Comparison of ENCODE assay signal across 1 cellular context in the genomic region with DNA sequence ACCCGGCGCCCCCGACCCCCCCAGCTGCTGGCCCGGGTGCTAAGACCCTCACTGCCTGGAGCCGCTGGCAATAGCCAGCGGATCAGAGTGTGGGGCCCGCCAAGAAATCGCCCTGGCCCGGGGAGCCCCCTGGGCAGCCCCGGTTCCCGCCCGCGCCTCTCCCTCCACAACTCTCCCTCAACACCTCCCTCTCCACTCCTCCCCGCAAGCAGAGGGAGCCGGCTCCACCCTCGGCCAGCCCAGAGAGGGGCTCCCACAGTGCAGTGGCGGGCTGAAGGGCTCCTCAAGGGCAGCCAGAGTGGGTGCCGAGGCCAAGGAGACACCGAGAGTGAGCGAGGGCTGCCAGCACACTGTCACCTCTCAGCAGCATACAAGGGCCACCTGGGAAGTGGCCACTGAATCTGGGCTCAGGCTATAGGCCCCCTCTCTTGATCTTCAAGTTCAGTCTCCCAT.
TF ChIP-seq lines count a peak whose summit lies in the region.

No MANE protein-coding gene starts in this region.

TF ChIP-seq in HEK293, 187 proteins besides CTCF, POLR2A, EP300 and RAD21 (continued from another document):
- TF ChIP-seq, protein P1, sequence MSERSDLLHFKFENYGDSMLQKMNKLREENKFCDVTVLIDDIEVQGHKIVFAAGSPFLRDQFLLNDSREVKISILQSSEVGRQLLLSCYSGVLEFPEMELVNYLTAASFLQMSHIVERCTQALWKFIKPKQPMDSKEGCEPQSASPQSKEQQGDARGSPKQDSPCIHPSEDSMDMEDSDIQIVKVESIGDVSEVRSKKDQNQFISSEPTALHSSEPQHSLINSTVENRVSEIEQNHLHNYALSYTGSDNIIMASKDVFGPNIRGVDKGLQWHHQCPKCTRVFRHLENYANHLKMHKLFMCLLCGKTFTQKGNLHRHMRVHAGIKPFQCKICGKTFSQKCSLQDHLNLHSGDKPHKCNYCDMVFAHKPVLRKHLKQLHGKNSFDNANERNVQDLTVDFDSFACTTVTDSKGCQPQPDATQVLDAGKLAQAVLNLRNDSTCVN (tag by site-specific recombination; optimal IDR thresholded peaks at IDR 0.05), result no peak
- TF ChIP-seq, protein P2, sequence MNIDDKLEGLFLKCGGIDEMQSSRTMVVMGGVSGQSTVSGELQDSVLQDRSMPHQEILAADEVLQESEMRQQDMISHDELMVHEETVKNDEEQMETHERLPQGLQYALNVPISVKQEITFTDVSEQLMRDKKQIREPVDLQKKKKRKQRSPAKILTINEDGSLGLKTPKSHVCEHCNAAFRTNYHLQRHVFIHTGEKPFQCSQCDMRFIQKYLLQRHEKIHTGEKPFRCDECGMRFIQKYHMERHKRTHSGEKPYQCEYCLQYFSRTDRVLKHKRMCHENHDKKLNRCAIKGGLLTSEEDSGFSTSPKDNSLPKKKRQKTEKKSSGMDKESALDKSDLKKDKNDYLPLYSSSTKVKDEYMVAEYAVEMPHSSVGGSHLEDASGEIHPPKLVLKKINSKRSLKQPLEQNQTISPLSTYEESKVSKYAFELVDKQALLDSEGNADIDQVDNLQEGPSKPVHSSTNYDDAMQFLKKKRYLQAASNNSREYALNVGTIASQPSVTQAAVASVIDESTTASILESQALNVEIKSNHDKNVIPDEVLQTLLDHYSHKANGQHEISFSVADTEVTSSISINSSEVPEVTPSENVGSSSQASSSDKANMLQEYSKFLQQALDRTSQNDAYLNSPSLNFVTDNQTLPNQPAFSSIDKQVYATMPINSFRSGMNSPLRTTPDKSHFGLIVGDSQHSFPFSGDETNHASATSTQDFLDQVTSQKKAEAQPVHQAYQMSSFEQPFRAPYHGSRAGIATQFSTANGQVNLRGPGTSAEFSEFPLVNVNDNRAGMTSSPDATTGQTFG (tag by site-specific recombination; IDR thresholded peaks at IDR 0.05; ENCODE audit: borderline replicate concordance), result no peak
- TF ChIP-seq, protein P3, sequence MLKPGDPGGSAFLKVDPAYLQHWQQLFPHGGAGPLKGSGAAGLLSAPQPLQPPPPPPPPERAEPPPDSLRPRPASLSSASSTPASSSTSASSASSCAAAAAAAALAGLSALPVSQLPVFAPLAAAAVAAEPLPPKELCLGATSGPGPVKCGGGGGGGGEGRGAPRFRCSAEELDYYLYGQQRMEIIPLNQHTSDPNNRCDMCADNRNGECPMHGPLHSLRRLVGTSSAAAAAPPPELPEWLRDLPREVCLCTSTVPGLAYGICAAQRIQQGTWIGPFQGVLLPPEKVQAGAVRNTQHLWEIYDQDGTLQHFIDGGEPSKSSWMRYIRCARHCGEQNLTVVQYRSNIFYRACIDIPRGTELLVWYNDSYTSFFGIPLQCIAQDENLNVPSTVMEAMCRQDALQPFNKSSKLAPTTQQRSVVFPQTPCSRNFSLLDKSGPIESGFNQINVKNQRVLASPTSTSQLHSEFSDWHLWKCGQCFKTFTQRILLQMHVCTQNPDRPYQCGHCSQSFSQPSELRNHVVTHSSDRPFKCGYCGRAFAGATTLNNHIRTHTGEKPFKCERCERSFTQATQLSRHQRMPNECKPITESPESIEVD (tag by site-specific recombination; IDR thresholded peaks at IDR 0.05), result no peak
- no peak for TF ChIP-seq HOXC10 (CRISPR knock-in tag; IDR thresholded peaks at IDR 0.05)
- TF ChIP-seq, protein P4, sequence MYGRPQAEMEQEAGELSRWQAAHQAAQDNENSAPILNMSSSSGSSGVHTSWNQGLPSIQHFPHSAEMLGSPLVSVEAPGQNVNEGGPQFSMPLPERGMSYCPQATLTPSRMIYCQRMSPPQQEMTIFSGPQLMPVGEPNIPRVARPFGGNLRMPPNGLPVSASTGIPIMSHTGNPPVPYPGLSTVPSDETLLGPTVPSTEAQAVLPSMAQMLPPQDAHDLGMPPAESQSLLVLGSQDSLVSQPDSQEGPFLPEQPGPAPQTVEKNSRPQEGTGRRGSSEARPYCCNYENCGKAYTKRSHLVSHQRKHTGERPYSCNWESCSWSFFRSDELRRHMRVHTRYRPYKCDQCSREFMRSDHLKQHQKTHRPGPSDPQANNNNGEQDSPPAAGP (tag by site-specific recombination; IDR thresholded peaks at IDR 0.05), result 0 out of 2 replicates have a peak, but pooled peaks have one; percentile 27
- no peak for TF ChIP-seq YY1 (tag by site-specific recombination; IDR thresholded peaks at IDR 0.05)
- TF ChIP-seq OSR2 (tag by site-specific recombination; IDR thresholded peaks at IDR 0.05), result no peak
- TF ChIP-seq ZBTB8A (tag by site-specific recombination; IDR thresholded peaks at IDR 0.05), result peak; percentile 57
